In the genomic region with DNA sequence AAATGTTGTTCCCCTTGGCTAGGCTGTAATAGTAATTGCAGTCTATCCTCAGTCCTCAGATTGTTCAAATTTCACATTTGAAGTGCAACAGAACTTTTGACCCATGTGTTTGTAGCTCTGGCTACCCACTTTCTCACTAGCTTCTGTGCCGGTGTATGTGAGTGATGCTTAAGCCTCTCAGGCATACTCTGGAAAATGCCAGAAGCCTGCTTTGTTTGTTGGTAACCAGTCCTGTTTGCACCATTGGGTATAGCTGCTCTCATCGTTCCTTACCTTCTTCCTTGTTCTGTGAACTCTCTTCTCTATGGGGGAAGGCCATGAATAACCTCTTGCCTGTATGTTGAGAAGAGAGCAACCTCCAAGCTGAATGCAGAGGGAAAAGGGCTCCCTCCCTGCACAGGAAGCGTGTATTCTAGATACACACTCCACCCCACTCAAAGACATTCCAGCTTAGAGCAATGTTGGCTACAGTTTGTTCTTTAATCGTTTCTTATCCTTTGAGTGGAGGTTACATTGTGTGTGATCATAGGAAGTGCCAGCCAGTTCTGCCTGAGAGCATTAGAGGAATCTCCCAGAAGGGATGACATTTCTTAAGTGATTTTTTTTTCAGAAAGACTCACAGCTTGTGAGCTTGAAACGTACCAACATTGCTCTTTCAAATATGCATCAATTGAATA, we compare ENCODE assay signal across 18 cellular contexts. TPM values are rescaled to one million over a fixed set of nuclear protein-coding genes. Genes with fewer than 3 reads are reported as not detected.
"Had no signal": no experiment of that assay in that cellular context is flagged by ENCODE, and none has a peak within 500 bp of the region (broad histone marks: within the 10 kb centered on the region; RNA-seq: fewer than 3 reads in every experiment).

No MANE protein-coding gene starts in this region.

- H3K27ac Mint-ChIP-seq: activated T-helper 2 cell treated with anti-CD3 and anti-CD28 coated beads, Interferon-gamma antibody, Interleukin-2, Interleukin-4, amounts not matched to agents 10 μg/mL and 5 μg/mL and 100 μg/mL, durations not matched to agents 14 hours and 24 hours and 36 hours; brain; effector memory CD8-positive, alpha-beta T cell; stimulated activated naive B cell treated with anti-CD40 and anti-IgM and Interleukin-4, amounts not matched to agents 10 μg/mL and 1 μg/mL and 100 μg/mL, for 72 hours had no signal

- DNase-seq: activated CD4-positive, alpha-beta T cell treated with anti-CD3 and anti-CD28 coated beads for 48 hours; activated naive CD4-positive, alpha-beta T cell treated with anti-CD3 and anti-CD28 coated beads, Interleukin-2, amount 50 U/mL, for 16 hours; activated T-cell treated with anti-CD3 and anti-CD28 coated beads for 4 hours; effector memory CD8-positive, alpha-beta T cell; naive B cell; nucleus accumbens; spleen; stimulated activated CD4-positive, alpha-beta T cell treated with anti-CD3 and anti-CD28 coated beads, Interleukin-2, amount 100 ng/mL, for 24 hours; stimulated activated naive B cell treated with anti-CD40 and anti-IgM and Interleukin-4, amounts not matched to agents 10 μg/mL and 1 μg/mL and 100 μg/mL, for 72 hours; T1000; transverse colon had no signal

- H3K9me3 Mint-ChIP-seq: activated T-helper 2 cell treated with anti-CD3 and anti-CD28 coated beads, Interferon-gamma antibody, Interleukin-2, Interleukin-4, amounts not matched to agents 10 μg/mL and 5 μg/mL and 100 μg/mL, durations not matched to agents 14 hours and 24 hours and 36 hours; brain; central memory CD8-positive, alpha-beta T cell; effector memory CD8-positive, alpha-beta T cell; naive B cell; stimulated activated naive B cell treated with anti-CD40 and anti-IgM and Interleukin-4, amounts not matched to agents 10 μg/mL and 1 μg/mL and 100 μg/mL, for 72 hours had no signal

- H3K4me3 Mint-ChIP-seq: brain; central memory CD8-positive, alpha-beta T cell; effector memory CD8-positive, alpha-beta T cell; naive B cell; stimulated activated naive B cell treated with anti-CD40 and anti-IgM and Interleukin-4, amounts not matched to agents 10 μg/mL and 1 μg/mL and 100 μg/mL, for 72 hours had no signal

- H3K36me3 Mint-ChIP-seq: brain had no signal

- ATAC-seq: effector memory CD8-positive, alpha-beta T cell; sciatic nerve; stimulated activated naive B cell treated with anti-CD40 and anti-IgM and Interleukin-4, amounts not matched to agents 10 μg/mL and 1 μg/mL and 100 μg/mL, for 72 hours had no signal

- H3K27me3 Mint-ChIP-seq: central memory CD8-positive, alpha-beta T cell; effector memory CD8-positive, alpha-beta T cell; naive B cell; stimulated activated naive B cell treated with anti-CD40 and anti-IgM and Interleukin-4, amounts not matched to agents 10 μg/mL and 1 μg/mL and 100 μg/mL, for 72 hours had no signal

RNA-seq across cellular contexts. Expression of a gene that starts 40.5 kb away (rescaled TPM):
- total RNA-seq: liver, posterior vena cava, sciatic nerve, spleen, subcutaneous adipose tissue, transverse colon had no signal
